In the genomic region with DNA sequence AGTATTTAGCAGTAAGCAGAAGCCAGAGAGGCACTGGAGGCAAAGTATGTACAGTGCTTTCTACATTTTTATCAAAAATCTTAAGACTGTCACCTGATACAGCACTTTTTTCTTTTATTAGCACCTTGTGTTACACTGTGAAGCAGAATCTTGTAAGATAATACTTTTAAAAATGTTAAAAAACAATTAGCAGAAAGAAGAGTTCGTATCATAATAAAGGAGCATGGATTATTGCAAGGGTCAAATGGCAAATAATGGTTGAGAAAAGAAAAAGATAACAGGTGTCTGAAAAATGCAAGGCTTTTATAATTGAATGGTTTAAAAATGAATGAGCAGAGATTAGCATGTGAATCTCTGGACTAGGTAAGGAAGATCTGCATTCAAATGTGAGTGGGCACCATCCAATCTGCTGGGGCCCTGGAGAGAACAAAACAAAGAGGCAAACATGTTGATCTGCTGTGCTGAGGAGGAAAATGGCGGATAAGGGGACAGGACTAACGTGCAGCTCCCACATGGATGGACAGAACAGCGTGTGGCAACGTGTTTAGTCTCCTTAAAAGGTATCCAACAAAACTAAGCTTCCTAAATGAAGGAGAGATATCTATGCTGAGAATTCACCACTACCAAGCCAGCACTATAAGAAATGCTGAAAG, we compare ENCODE assay signal across 33 cellular contexts. TPM values are rescaled to one million over a fixed set of nuclear protein-coding genes. Genes with fewer than 3 reads are reported as not detected.
A peak's percentile ranks its signal among the peaks of the same experiment; 100 is the strongest.
DNase-seq lines count a peak whose midpoint lies in the region; ATAC-seq and TF ChIP-seq lines count a peak whose summit lies in the region.
"Had no signal": no experiment of that assay in that cellular context is flagged by ENCODE, and none has a peak within 500 bp of the region (broad histone marks: within the 10 kb centered on the region; RNA-seq: fewer than 3 reads in every experiment).

No MANE protein-coding gene starts in this region.

- 0 out of 2 replicates have a peak, but pooled peaks cover 3% of the 10 kb centered on the region for H3K9me3 ChIP-seq in HEK293 (ENCODE audit: control insufficient read depth, insufficient read depth, low read depth, low read length)
- H3K9me3 ChIP-seq in endodermal cell (ENCODE audit: control insufficient read depth, low read length) = peaks cover 68% of the 10 kb centered on the region
- H3K9me3 ChIP-seq: gastrocnemius medialis, prostate gland had no signal

- CTCF ChIA-PET in HEK293 (lab: Yijun Ruan, JAX) = no interaction called here

- H3K4me3 ChIP-seq in HEK293 (ENCODE audit: low read depth, low read length) (no peak overlapping the region), endodermal cell (ENCODE audit: low read length) (peak overlapping the region; percentile 51)
- H3K4me3 ChIP-seq: gastrocnemius medialis, prostate gland, stomach, vagina had no signal

- H3K27ac Mint-ChIP-seq in endodermal cell = peak overlapping the region; percentile 97
- H3K27ac Mint-ChIP-seq in memory B cell = peak overlapping the region; percentile 47
- H3K27ac Mint-ChIP-seq: activated naive CD8-positive, alpha-beta T cell treated with anti-CD3 and anti-CD28 coated beads for 36 hours; activated T-helper 2 cell treated with anti-CD3 and anti-CD28 coated beads, Interferon-gamma antibody, Interleukin-2, Interleukin-4, amounts not matched to agents 10 μg/mL and 5 μg/mL and 100 μg/mL, durations not matched to agents 14 hours and 24 hours and 36 hours; mesothelial cell of epicardium had no signal

- H3K9me3 Mint-ChIP-seq in endodermal cell = peaks cover 51% of the 10 kb centered on the region
- H3K9me3 Mint-ChIP-seq in memory B cell = peaks cover 14% of the 10 kb centered on the region

- no peaks in the 10 kb centered on the region for H3K27me3 Mint-ChIP-seq in endodermal cell (ENCODE audit: insufficient read depth)
- no peaks in the 10 kb centered on the region for H3K27me3 Mint-ChIP-seq in memory B cell
- H3K27me3 Mint-ChIP-seq: activated naive CD8-positive, alpha-beta T cell treated with anti-CD3 and anti-CD28 coated beads for 36 hours had no signal

- H3K4me1 Mint-ChIP-seq in endodermal cell (peaks cover 28% of the 10 kb centered on the region), memory B cell (peaks cover 14% of the 10 kb centered on the region)
- H3K4me1 Mint-ChIP-seq: mesothelial cell of epicardium had no signal

- no peak for ATAC-seq in memory B cell (ENCODE audit: low read depth)
- ATAC-seq: gastrocnemius medialis, left ventricle myocardium superior, sciatic nerve had no signal

- WGBS in endodermal cell (ENCODE audit: insufficient coverage in 1 of 2, insufficient read length in 1 of 2), 2 experiments = 38 to 42% methylated on average over 3 to 5 of the region's 5 CpGs

- POLR2A ChIA-PET in HEK293 (lab: Yijun Ruan, JAX) = no interaction called here

- no peaks in the 10 kb centered on the region for H3K4me1 ChIP-seq in HEK293 (ENCODE audit: control insufficient read depth, insufficient read depth, low read length)
- H3K4me1 ChIP-seq in endodermal cell (ENCODE audit: control insufficient read depth, insufficient read depth, low read length) = no peaks in the 10 kb centered on the region
- H3K4me1 ChIP-seq: gastrocnemius medialis, prostate gland, stomach, vagina had no signal

- H3K4me3 Mint-ChIP-seq in endodermal cell = peak overlapping the region; percentile 15
- H3K4me3 Mint-ChIP-seq in memory B cell = no peak overlapping the region
- H3K4me3 Mint-ChIP-seq: activated naive CD8-positive, alpha-beta T cell treated with anti-CD3 and anti-CD28 coated beads for 36 hours; mesothelial cell of epicardium had no signal

- no peak for TF ChIP-seq CTCF in HEK293 (tag by site-specific recombination; IDR thresholded peaks at IDR 0.05)
- no peak for TF ChIP-seq CTCF in endodermal cell (conservative IDR thresholded peaks at IDR 0.05)

- H3K9ac ChIP-seq in endodermal cell (ENCODE audit: extremely low read depth, low read length, poor library complexity, severe bottlenecking) = no peak overlapping the region

- H3K36me3 ChIP-seq in HEK293 (ENCODE audit: control insufficient read depth in 2 of 2, insufficient read depth in 1 of 2, low read length in 2 of 2) = peaks cover 86 to 96% of the 10 kb centered on the region in 2 experiments
- H3K36me3 ChIP-seq in endodermal cell (ENCODE audit: control insufficient read depth, insufficient read depth, low read length) = peaks cover 78% of the 10 kb centered on the region

- H3K36me3 Mint-ChIP-seq in endodermal cell (ENCODE audit: low read depth) (peaks cover 89% of the 10 kb centered on the region), memory B cell (peaks cover 71% of the 10 kb centered on the region)

- DNase-seq in ELF-1 (ENCODE audit: low read depth, low spot score) (peak; percentile 42), endodermal cell (peak; percentile 80), memory B cell (ENCODE audit: low spot score in 2 of 2) (no peak), T-helper 9 cell (no peak), GM19238 (ENCODE audit: insufficient read length, low spot score) (no peak), medulla oblongata (ENCODE audit: extremely low spot score) (no peak)
- DNase-seq: activated CD4-positive, alpha-beta T cell treated with anti-CD3 and anti-CD28 coated beads for 4 hours; activated naive CD8-positive, alpha-beta T cell treated with anti-CD3 and anti-CD28 coated beads for 36 hours; aorta; COR-L47; DMS79; gastrocnemius medialis; GF-D8; left ventricle myocardium superior; NCI-H446; NCI-H748 treated with DMSO at 0.1 percent for 48 hours; nucleus accumbens; SIG-M5; stimulated activated CD8-positive, alpha-beta memory T cell treated with anti-CD3 and anti-CD28 coated beads, Interleukin-4, amount 100 ng/mL, for 48 hours; stomach had no signal

- H3K27ac ChIP-seq in HEK293 (ENCODE audit: extremely low read depth, low read depth, low read length) = no peak overlapping the region
- H3K27ac ChIP-seq in endodermal cell (ENCODE audit: low read depth, low read length) = no peak overlapping the region
- H3K27ac ChIP-seq: gastrocnemius medialis, prostate gland, stomach, vagina, VCaP had no signal

- H3K27me3 ChIP-seq in endodermal cell (ENCODE audit: control insufficient read depth, insufficient read depth, low read length, poor library complexity, severe bottlenecking) = no peaks in the 10 kb centered on the region
- H3K27me3 ChIP-seq: gastrocnemius medialis, stomach, vagina had no signal

TF ChIP-seq in HEK293, 187 proteins besides CTCF, POLR2A, EP300 and RAD21 (continues in another document):
- TF ChIP-seq, protein P1, sequence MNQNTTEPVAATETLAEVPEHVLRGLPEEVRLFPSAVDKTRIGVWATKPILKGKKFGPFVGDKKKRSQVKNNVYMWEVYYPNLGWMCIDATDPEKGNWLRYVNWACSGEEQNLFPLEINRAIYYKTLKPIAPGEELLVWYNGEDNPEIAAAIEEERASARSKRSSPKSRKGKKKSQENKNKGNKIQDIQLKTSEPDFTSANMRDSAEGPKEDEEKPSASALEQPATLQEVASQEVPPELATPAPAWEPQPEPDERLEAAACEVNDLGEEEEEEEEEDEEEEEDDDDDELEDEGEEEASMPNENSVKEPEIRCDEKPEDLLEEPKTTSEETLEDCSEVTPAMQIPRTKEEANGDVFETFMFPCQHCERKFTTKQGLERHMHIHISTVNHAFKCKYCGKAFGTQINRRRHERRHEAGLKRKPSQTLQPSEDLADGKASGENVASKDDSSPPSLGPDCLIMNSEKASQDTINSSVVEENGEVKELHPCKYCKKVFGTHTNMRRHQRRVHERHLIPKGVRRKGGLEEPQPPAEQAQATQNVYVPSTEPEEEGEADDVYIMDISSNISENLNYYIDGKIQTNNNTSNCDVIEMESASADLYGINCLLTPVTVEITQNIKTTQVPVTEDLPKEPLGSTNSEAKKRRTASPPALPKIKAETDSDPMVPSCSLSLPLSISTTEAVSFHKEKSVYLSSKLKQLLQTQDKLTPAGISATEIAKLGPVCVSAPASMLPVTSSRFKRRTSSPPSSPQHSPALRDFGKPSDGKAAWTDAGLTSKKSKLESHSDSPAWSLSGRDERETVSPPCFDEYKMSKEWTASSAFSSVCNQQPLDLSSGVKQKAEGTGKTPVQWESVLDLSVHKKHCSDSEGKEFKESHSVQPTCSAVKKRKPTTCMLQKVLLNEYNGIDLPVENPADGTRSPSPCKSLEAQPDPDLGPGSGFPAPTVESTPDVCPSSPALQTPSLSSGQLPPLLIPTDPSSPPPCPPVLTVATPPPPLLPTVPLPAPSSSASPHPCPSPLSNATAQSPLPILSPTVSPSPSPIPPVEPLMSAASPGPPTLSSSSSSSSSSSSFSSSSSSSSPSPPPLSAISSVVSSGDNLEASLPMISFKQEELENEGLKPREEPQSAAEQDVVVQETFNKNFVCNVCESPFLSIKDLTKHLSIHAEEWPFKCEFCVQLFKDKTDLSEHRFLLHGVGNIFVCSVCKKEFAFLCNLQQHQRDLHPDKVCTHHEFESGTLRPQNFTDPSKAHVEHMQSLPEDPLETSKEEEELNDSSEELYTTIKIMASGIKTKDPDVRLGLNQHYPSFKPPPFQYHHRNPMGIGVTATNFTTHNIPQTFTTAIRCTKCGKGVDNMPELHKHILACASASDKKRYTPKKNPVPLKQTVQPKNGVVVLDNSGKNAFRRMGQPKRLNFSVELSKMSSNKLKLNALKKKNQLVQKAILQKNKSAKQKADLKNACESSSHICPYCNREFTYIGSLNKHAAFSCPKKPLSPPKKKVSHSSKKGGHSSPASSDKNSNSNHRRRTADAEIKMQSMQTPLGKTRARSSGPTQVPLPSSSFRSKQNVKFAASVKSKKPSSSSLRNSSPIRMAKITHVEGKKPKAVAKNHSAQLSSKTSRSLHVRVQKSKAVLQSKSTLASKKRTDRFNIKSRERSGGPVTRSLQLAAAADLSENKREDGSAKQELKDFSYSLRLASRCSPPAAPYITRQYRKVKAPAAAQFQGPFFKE (tag by site-specific recombination; IDR thresholded peaks at IDR 0.05; ENCODE audit: borderline replicate concordance) = no peak

RNA-seq across cellular contexts. Expression of gene CEBPZOS, which starts 9.5 kb away (rescaled TPM):
- total RNA-seq in endodermal cell = 10 to 100 TPM in 1 of 2 donors, 1 to 10 TPM in 1; 4.4 to 11.8 TPM
- polyA plus RNA-seq in endodermal cell (2013, experiment 1 of 2) = 11.6 TPM
- 13.3 TPM for polyA plus RNA-seq in endodermal cell (2013, experiment 2 of 2)
- total RNA-seq: mesothelial cell of epicardium had no signal

RNA-seq across cellular contexts. Expression of gene SULT6B1, which starts 17.3 kb away (rescaled TPM):
- not detected for total RNA-seq in endodermal cell
- polyA plus RNA-seq in endodermal cell (2013, experiment 1 of 2) = not detected
- polyA plus RNA-seq in endodermal cell (2013, experiment 2 of 2) = not detected
- total RNA-seq: activated naive CD8-positive, alpha-beta T cell treated with anti-CD3 and anti-CD28 coated beads for 36 hours; activated T-helper 2 cell treated with anti-CD3 and anti-CD28 coated beads, Interferon-gamma antibody, Interleukin-2, Interleukin-4, amounts not matched to agents 10 μg/mL and 5 μg/mL and 100 μg/mL, durations not matched to agents 14 hours and 24 hours and 36 hours; aorta; bronchial epithelial cell; fibroblast of lung; gastrocnemius medialis; left ventricle myocardium superior; mesothelial cell of epicardium; prostate gland; sciatic nerve; stomach; vagina had no signal
- polyA plus RNA-seq: AG04450, aorta, BJ, fibroblast of lung, keratinocyte, stomach, thymus had no signal

RNA-seq across cellular contexts. Expression of gene CEBPZ, which starts 25.6 kb away (rescaled TPM):
- total RNA-seq in endodermal cell = 10 to 100 TPM; 66.9 to 80.5 TPM
- polyA plus RNA-seq in endodermal cell (2013, experiment 1 of 2) = 35.9 TPM
- polyA plus RNA-seq in endodermal cell (2013, experiment 2 of 2) = 35.8 TPM

RNA-seq across cellular contexts. Expression of gene NDUFAF7, which starts 25.6 kb away (rescaled TPM):
- 10 to 100 TPM; 41.4 to 54.4 TPM for total RNA-seq in endodermal cell
- polyA plus RNA-seq in endodermal cell (2013, experiment 1 of 2) = 26.2 TPM
- 18.2 TPM for polyA plus RNA-seq in endodermal cell (2013, experiment 2 of 2)

RNA-seq across cellular contexts. Expression of gene EIF2AK2, which starts 49.0 kb away (rescaled TPM):
- 10 to 100 TPM; 35.4 to 41.2 TPM for total RNA-seq in endodermal cell
- polyA plus RNA-seq in endodermal cell (2013, experiment 1 of 2) = 18.3 TPM
- polyA plus RNA-seq in endodermal cell (2013, experiment 2 of 2) = 20.7 TPM

Comparison
In these comparisons a context has a peak if more than half of its experiments do, and no peak if none do; other contexts are left out.
1. DNase-seq: peak in ELF-1 (single experiment) and endodermal cell (single experiment); none in memory B cell (0 of 2), T-helper 9 cell (single experiment), GM19238 (single experiment) and medulla oblongata (single experiment).